ENCODE assay signal across 8 cellular contexts in the genomic region with DNA sequence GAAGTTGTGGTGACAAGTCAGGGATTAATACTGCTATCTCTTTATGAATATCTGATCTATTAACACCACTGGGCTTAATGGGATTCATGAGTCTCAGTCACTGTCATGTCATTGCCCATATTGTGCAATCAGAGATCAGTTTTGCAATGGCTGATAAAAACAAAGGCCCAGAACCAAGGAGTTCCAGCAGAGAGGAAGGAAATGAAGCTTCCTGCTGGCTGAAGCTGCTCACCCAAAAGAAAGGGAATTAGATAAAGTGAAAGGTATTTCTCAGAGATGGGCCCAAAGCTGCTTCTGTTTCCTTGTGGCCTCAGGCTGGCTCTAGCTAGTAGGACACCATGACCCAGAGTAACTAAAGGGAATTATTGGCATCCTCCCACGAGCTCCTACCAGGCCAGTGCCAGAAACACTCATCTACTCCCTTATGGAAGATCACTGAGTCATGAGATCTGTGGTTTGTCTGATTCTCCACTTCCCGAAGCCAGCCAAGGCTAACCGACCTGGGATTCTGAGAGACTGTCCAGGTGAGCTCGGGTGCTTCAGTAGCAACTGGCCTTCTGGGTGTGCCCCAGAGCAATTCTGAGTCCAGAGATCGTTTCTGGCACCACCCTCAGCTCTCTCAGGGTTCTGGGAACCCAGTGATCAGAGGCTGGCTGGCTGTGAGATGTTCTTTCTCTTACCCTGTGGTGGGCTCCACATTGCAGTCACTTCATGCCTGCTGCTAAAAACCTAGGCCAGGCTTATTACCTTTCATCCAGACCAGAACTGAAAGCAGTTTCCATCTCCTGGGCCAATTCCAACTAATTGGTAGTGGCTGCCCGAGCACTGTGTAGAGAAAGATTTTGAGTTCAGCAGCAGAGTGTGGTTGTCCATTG.
DNase-seq lines count a peak whose midpoint lies in the region; ATAC-seq lines count a peak whose summit lies in the region.

No MANE protein-coding gene starts in this region.

- H3K4me1 Mint-ChIP-seq in activated T-helper 17 cell treated with anti-CD3 and anti-CD28 coated beads, Interleukin-2, amount 50 U/mL, for 72 hours, result peaks cover 21% of the 10 kb centered on the region

- no peaks in the 10 kb centered on the region for H3K27me3 Mint-ChIP-seq in activated T-helper 17 cell treated with anti-CD3 and anti-CD28 coated beads, Interleukin-2, amount 50 U/mL, for 72 hours

- intact Hi-C loops in left ventricle myocardium superior (cut with micrococcal nuclease), result no loop called here

- peak overlapping the region; percentile 36 for H3K27ac Mint-ChIP-seq in activated T-helper 17 cell treated with anti-CD3 and anti-CD28 coated beads, Interleukin-2, amount 50 U/mL, for 72 hours

- no peak overlapping the region for H3K4me3 Mint-ChIP-seq in activated T-helper 17 cell treated with anti-CD3 and anti-CD28 coated beads, Interleukin-2, amount 50 U/mL, for 72 hours

- peak; percentile 2 for DNase-seq in NCI-H2196 (lab: John Stamatoyannopoulos, UW; ENCODE audit: unreplicated experiment)
- DNase-seq in NCI-H2196 treated with DMSO at 0.1 percent for 48 hours (lab: John Stamatoyannopoulos, UW; ENCODE audit: unreplicated experiment), result no peak
- DNase-seq in left ventricle myocardium superior, result peak; percentile 46
- no peak for DNase-seq in NCI-H1048 (lab: John Stamatoyannopoulos, UW)
- no peak for DNase-seq in SK-N-DZ (ENCODE audit: low spot score)

- no peaks in the 10 kb centered on the region for H3K36me3 Mint-ChIP-seq in activated T-helper 17 cell treated with anti-CD3 and anti-CD28 coated beads, Interleukin-2, amount 50 U/mL, for 72 hours (ENCODE audit: low read depth)

- ATAC-seq in activated T-helper 17 cell treated with anti-CD3 and anti-CD28 coated beads, Interleukin-2, amount 50 U/mL, for 72 hours (replicated peaks), result peak; percentile 30
- ATAC-seq in left ventricle myocardium superior, result peak; percentile 93
- ATAC-seq in GM21576 (IDR thresholded peaks at IDR 0.05; ENCODE audit: unreplicated experiment), result no peak

- no peak overlapping the region for H3K4me3 ChIP-seq in skin epidermis

- H3K9me3 Mint-ChIP-seq in activated T-helper 17 cell treated with anti-CD3 and anti-CD28 coated beads, Interleukin-2, amount 50 U/mL, for 72 hours, result peaks cover 9% of the 10 kb centered on the region

- peak overlapping the region in 20 of 21 experiments; percentile 50 to 91 (median 80) for H3K27ac ChIP-seq in skin epidermis

Comparison
In these comparisons a context has a peak if more than half of its experiments do, and no peak if none do; other contexts are left out.
1. DNase-seq: peak in NCI-H2196 (single experiment) and left ventricle myocardium superior (single experiment); none in NCI-H2196 treated with DMSO at 0.1 percent for 48 hours (single experiment), NCI-H1048 (single experiment) and SK-N-DZ (single experiment).